Comparison of ENCODE assay signal across 9 cellular contexts in genomic region chr5:16437974-16438373, GRCh38. TPM values are rescaled to one million over a fixed set of nuclear protein-coding genes. Genes with fewer than 3 reads are reported as not detected.
DNase-seq lines count a peak whose midpoint lies in the region; ATAC-seq, FAIRE-seq and TF ChIP-seq lines count a peak whose summit lies in the region.
"Had no signal": no experiment of that assay in that cellular context is flagged by ENCODE, and none has a peak within 500 bp of the region (broad histone marks: within the 10 kb centered on the region; RNA-seq: fewer than 3 reads in every experiment).

No MANE protein-coding gene starts in this region.

- FAIRE-seq in HTR-8/SVneo (lab: Jason Lieb, UNC), result no peak

- no peaks in the 10 kb centered on the region for H3K4me1 Mint-ChIP-seq in progenitor cell of endocrine pancreas (ENCODE audit: low read depth)
- no peaks in the 10 kb centered on the region for H3K4me1 Mint-ChIP-seq in mesothelial cell of epicardium
- H3K4me1 Mint-ChIP-seq: activated CD4-positive, alpha-beta T cell treated with anti-CD3 and anti-CD28 coated beads for 36 hours had no signal

- H3K27me3 Mint-ChIP-seq in progenitor cell of endocrine pancreas, result no peaks in the 10 kb centered on the region
- H3K27me3 Mint-ChIP-seq in mesothelial cell of epicardium (ENCODE audit: low read depth), result peaks cover 23% of the 10 kb centered on the region
- H3K27me3 Mint-ChIP-seq: activated CD4-positive, alpha-beta T cell treated with anti-CD3 and anti-CD28 coated beads for 36 hours had no signal

- H3K4me3 ChIP-seq in adipocyte (ENCODE audit: low read length), result no peak overlapping the region
- H3K4me3 ChIP-seq: suprapubic skin had no signal

- H3K4me1 ChIP-seq in adipocyte (ENCODE audit: control insufficient read depth, insufficient read depth, low read length), result no peaks in the 10 kb centered on the region
- H3K4me1 ChIP-seq: suprapubic skin had no signal

- H3K4me3 Mint-ChIP-seq in progenitor cell of endocrine pancreas (ENCODE audit: low read depth) (no peak overlapping the region), mesothelial cell of epicardium (no peak overlapping the region)
- H3K4me3 Mint-ChIP-seq: activated CD4-positive, alpha-beta T cell treated with anti-CD3 and anti-CD28 coated beads for 36 hours had no signal

- H3K36me3 ChIP-seq in adipocyte (ENCODE audit: control insufficient read depth, insufficient read depth, low read length, severe bottlenecking), result no peaks in the 10 kb centered on the region
- H3K36me3 ChIP-seq: suprapubic skin had no signal

- ATAC-seq in left lobe of liver (peak; percentile 37), GM19395 (IDR thresholded peaks at IDR 0.05; ENCODE audit: unreplicated experiment) (no peak)
- ATAC-seq: activated CD4-positive, alpha-beta T cell treated with anti-CD3 and anti-CD28 coated beads for 36 hours had no signal

- H3K27ac Mint-ChIP-seq in progenitor cell of endocrine pancreas (no peak overlapping the region), mesothelial cell of epicardium (no peak overlapping the region)
- H3K27ac Mint-ChIP-seq: activated CD4-positive, alpha-beta T cell treated with anti-CD3 and anti-CD28 coated beads for 36 hours had no signal

- H3K36me3 Mint-ChIP-seq in progenitor cell of endocrine pancreas (ENCODE audit: insufficient read depth) (no peaks in the 10 kb centered on the region), mesothelial cell of epicardium (no peaks in the 10 kb centered on the region)

- peaks cover 9% of the 10 kb centered on the region for H3K27me3 ChIP-seq in adipocyte (replicated peaks; ENCODE audit: control insufficient read depth, insufficient read depth, low read length)

- H3K9me3 ChIP-seq in adipocyte (ENCODE audit: control insufficient read depth, low read length), result no peaks in the 10 kb centered on the region
- H3K9me3 ChIP-seq: suprapubic skin had no signal

- no peaks in the 10 kb centered on the region for H3K9me3 Mint-ChIP-seq in progenitor cell of endocrine pancreas (ENCODE audit: low read depth)
- H3K9me3 Mint-ChIP-seq in mesothelial cell of epicardium, result no peaks in the 10 kb centered on the region

- DNase-seq in EH (ENCODE audit: low read depth), result peak; percentile 21
- DNase-seq in HTR-8/SVneo (ENCODE audit: insufficient read length, low spot score), result peak; percentile 38
- peak; percentile 13 for DNase-seq in adipocyte (ENCODE audit: low read depth)
- DNase-seq in left lobe of liver (ENCODE audit: low spot score), result no peak
- no peak for DNase-seq in progenitor cell of endocrine pancreas (ENCODE audit: low spot score, unreplicated experiment)
- no peak for DNase-seq in mesothelial cell of epicardium (ENCODE audit: low spot score in 2 of 2, unreplicated experiment in 2 of 2)
- DNase-seq: activated CD4-positive, alpha-beta T cell treated with anti-CD3 and anti-CD28 coated beads for 36 hours had no signal

- no peak for TF ChIP-seq CTCF in progenitor cell of endocrine pancreas (IDR thresholded peaks at IDR 0.05; ENCODE audit: unreplicated experiment)
- no peak for TF ChIP-seq CTCF in mesothelial cell of epicardium (IDR thresholded peaks at IDR 0.05; ENCODE audit: unreplicated experiment)

- no peak overlapping the region for H3K9ac ChIP-seq in adipocyte (ENCODE audit: low read length)

RNA-seq across cellular contexts. Expression of gene ZNF622, which starts 27.6 kb away (rescaled TPM):
- 15.6 TPM for total RNA-seq in left lobe of liver
- total RNA-seq in progenitor cell of endocrine pancreas, result 28.5 TPM in 2 replicates
- 24.2 to 25.5 TPM (median 25.1 TPM) in 3 replicates for total RNA-seq in mesothelial cell of epicardium

Comparison
In these comparisons a context has a peak if more than half of its experiments do, and no peak if none do; other contexts are left out.
1. DNase-seq: peak in EH (single experiment), HTR-8/SVneo (single experiment) and adipocyte (single experiment); none in left lobe of liver (single experiment), progenitor cell of endocrine pancreas (single experiment) and mesothelial cell of epicardium (0 of 2).